Comparison of ENCODE assay signal across 1 cellular context in the genomic region with DNA sequence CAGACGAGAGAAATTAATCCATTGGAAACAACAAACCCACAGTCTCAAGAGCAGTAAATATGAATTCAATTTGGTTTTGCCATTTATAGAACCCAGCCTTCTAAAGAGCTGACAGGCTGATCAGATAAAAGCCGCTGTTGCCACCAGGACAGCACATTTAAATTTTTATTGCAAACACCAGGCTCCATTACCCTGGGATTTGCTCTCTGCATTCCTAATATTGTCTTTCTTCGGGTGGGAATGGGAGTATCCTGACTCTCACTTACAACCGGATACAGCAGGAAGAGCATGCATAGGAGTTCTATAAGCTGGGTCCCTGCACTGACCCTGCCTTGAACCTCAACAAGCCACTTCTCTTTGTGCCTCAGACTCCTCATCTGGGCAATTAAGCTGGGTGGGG.
TF ChIP-seq lines count a peak whose summit lies in the region.

No MANE protein-coding gene starts in this region.

TF ChIP-seq in GM23338, 12 proteins besides CTCF, POLR2A, EP300 and RAD21:
- TF ChIP-seq, protein P1, sequence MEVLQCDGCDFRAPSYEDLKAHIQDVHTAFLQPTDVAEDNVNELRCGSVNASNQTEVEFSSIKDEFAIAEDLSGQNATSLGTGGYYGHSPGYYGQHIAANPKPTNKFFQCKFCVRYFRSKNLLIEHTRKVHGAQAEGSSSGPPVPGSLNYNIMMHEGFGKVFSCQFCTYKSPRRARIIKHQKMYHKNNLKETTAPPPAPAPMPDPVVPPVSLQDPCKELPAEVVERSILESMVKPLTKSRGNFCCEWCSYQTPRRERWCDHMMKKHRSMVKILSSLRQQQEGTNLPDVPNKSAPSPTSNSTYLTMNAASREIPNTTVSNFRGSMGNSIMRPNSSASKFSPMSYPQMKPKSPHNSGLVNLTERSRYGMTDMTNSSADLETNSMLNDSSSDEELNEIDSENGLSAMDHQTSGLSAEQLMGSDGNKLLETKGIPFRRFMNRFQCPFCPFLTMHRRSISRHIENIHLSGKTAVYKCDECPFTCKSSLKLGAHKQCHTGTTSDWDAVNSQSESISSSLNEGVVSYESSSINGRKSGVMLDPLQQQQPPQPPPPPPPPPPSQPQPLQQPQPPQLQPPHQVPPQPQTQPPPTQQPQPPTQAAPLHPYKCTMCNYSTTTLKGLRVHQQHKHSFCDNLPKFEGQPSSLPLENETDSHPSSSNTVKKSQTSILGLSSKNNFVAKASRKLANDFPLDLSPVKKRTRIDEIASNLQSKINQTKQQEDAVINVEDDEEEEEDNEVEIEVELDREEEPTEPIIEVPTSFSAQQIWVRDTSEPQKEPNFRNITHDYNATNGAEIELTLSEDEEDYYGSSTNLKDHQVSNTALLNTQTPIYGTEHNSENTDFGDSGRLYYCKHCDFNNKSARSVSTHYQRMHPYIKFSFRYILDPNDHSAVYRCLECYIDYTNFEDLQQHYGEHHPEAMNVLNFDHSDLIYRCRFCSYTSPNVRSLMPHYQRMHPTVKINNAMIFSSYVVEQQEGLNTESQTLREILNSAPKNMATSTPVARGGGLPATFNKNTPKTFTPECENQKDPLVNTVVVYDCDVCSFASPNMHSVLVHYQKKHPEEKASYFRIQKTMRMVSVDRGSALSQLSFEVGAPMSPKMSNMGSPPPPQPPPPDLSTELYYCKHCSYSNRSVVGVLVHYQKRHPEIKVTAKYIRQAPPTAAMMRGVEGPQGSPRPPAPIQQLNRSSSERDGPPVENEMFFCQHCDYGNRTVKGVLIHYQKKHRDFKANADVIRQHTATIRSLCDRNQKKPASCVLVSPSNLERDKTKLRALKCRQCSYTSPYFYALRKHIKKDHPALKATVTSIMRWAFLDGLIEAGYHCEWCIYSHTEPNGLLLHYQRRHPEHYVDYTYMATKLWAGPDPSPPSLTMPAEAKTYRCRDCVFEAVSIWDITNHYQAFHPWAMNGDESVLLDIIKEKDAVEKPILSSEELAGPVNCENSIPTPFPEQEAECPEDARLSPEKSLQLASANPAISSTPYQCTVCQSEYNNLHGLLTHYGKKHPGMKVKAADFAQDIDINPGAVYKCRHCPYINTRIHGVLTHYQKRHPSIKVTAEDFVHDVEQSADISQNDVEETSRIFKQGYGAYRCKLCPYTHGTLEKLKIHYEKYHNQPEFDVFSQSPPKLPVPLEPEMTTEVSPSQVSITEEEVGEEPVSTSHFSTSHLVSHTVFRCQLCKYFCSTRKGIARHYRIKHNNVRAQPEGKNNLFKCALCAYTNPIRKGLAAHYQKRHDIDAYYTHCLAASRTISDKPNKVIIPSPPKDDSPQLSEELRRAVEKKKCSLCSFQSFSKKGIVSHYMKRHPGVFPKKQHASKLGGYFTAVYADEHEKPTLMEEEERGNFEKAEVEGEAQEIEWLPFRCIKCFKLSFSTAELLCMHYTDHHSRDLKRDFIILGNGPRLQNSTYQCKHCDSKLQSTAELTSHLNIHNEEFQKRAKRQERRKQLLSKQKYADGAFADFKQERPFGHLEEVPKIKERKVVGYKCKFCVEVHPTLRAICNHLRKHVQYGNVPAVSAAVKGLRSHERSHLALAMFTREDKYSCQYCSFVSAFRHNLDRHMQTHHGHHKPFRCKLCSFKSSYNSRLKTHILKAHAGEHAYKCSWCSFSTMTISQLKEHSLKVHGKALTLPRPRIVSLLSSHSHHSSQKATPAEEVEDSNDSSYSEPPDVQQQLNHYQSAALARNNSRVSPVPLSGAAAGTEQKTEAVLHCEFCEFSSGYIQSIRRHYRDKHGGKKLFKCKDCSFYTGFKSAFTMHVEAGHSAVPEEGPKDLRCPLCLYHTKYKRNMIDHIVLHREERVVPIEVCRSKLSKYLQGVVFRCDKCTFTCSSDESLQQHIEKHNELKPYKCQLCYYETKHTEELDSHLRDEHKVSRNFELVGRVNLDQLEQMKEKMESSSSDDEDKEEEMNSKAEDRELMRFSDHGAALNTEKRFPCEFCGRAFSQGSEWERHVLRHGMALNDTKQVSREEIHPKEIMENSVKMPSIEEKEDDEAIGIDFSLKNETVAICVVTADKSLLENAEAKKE (CRISPR knock-in tag; IDR thresholded peaks at IDR 0.05), result no peak
- TF ChIP-seq POLR2AphosphoS5 (IDR thresholded peaks at IDR 0.05; ENCODE audit: low read depth), result no peak
- TF ChIP-seq STAT1 (IDR thresholded peaks at IDR 0.05; ENCODE audit: unreplicated experiment), result no peak
- no peak for TF ChIP-seq CREB1 (CRISPR knock-in tag; IDR thresholded peaks at IDR 0.05; ENCODE audit: low read depth)
- TF ChIP-seq, protein P2, sequence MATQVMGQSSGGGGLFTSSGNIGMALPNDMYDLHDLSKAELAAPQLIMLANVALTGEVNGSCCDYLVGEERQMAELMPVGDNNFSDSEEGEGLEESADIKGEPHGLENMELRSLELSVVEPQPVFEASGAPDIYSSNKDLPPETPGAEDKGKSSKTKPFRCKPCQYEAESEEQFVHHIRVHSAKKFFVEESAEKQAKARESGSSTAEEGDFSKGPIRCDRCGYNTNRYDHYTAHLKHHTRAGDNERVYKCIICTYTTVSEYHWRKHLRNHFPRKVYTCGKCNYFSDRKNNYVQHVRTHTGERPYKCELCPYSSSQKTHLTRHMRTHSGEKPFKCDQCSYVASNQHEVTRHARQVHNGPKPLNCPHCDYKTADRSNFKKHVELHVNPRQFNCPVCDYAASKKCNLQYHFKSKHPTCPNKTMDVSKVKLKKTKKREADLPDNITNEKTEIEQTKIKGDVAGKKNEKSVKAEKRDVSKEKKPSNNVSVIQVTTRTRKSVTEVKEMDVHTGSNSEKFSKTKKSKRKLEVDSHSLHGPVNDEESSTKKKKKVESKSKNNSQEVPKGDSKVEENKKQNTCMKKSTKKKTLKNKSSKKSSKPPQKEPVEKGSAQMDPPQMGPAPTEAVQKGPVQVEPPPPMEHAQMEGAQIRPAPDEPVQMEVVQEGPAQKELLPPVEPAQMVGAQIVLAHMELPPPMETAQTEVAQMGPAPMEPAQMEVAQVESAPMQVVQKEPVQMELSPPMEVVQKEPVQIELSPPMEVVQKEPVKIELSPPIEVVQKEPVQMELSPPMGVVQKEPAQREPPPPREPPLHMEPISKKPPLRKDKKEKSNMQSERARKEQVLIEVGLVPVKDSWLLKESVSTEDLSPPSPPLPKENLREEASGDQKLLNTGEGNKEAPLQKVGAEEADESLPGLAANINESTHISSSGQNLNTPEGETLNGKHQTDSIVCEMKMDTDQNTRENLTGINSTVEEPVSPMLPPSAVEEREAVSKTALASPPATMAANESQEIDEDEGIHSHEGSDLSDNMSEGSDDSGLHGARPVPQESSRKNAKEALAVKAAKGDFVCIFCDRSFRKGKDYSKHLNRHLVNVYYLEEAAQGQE (IDR thresholded peaks at IDR 0.05; ENCODE audit: unreplicated experiment), result no peak
- no peak for TF ChIP-seq JUNB (IDR thresholded peaks at IDR 0.05; ENCODE audit: unreplicated experiment)
- no peak for TF ChIP-seq ZNF114 (CRISPR knock-in tag; IDR thresholded peaks at IDR 0.05)
- no peak for TF ChIP-seq NANOG (IDR thresholded peaks at IDR 0.05; ENCODE audit: borderline replicate concordance)
- TF ChIP-seq ZNF331 (CRISPR knock-in tag; IDR thresholded peaks at IDR 0.05; ENCODE audit: low read depth), result no peak
- no peak for TF ChIP-seq EZH2phosphoT487 (IDR thresholded peaks at IDR 0.05; ENCODE audit: unreplicated experiment)
- no peak for TF ChIP-seq EZH2 (IDR thresholded peaks at IDR 0.05; ENCODE audit: low read depth, unreplicated experiment)
- TF ChIP-seq, protein P3, sequence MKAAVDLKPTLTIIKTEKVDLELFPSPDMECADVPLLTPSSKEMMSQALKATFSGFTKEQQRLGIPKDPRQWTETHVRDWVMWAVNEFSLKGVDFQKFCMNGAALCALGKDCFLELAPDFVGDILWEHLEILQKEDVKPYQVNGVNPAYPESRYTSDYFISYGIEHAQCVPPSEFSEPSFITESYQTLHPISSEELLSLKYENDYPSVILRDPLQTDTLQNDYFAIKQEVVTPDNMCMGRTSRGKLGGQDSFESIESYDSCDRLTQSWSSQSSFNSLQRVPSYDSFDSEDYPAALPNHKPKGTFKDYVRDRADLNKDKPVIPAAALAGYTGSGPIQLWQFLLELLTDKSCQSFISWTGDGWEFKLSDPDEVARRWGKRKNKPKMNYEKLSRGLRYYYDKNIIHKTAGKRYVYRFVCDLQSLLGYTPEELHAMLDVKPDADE (IDR thresholded peaks at IDR 0.05), result no peak
